ENCODE assay signal across 25 cellular contexts in the genomic region with DNA sequence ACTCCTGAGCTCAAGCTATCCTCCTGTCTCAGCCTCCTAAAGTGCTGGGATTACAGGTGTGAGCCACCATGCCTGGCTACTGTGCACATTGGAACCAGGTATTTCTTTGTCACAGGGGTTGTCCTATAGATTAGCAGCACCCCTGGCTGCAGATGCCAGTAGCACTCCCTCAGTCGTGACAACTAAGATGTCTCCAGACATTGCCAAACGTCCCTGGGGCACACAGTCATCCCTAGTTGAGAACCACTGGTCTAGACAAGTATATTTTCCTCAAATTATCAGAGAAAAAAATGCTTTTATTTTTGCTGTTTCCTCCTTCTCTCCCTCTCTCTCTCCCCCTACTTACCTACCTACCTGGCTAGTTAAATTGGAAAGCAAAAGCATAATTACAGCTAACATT. TPM values are rescaled to one million over a fixed set of nuclear protein-coding genes. Genes with fewer than 3 reads are reported as not detected.
"Had no signal": no experiment of that assay in that cellular context is flagged by ENCODE, and none has a peak within 500 bp of the region (broad histone marks: within the 10 kb centered on the region; RNA-seq: fewer than 3 reads in every experiment).

No MANE protein-coding gene starts in this region.

- H3K27ac ChIP-seq: left ventricle myocardium inferior, neural progenitor cell, ovary, right atrium auricular region, right lobe of liver, tibial nerve, uterus had no signal

- H3K36me3 ChIP-seq: left ventricle myocardium inferior, neural progenitor cell, ovary, right atrium auricular region, right lobe of liver, tibial nerve, uterus had no signal

- H3K9me3 ChIP-seq: left ventricle myocardium inferior, ovary, right atrium auricular region, right lobe of liver, tibial nerve, uterus had no signal

- H3K4me1 ChIP-seq: left ventricle myocardium inferior, neural progenitor cell, uterus had no signal

- ATAC-seq: natural killer cell; right lobe of liver; stimulated activated memory B cell treated with anti-CD40 and anti-IgM and Interleukin-4, amounts not matched to agents 10 μg/mL and 1 μg/mL and 100 μg/mL, for 72 hours; stimulated activated naive CD8-positive, alpha-beta T cell treated with anti-CD3 and anti-CD28 coated beads, Interleukin-15, amount 100 ng/mL, for 72 hours had no signal

- H3K4me3 ChIP-seq: left ventricle myocardium inferior, lung, neural progenitor cell, ovary, right atrium auricular region, right lobe of liver, tibial nerve, uterus had no signal

- H2AFZ ChIP-seq: neural progenitor cell had no signal

- H3K4me2 ChIP-seq: neural progenitor cell had no signal

- H3K9ac ChIP-seq: neural progenitor cell had no signal

- H3K27me3 ChIP-seq: neural progenitor cell, ovary, right atrium auricular region, right lobe of liver, tibial nerve, uterus had no signal

- DNase-seq: hypothalamus; immature natural killer cell; kidney; left colon; left ventricle myocardium inferior; mesendoderm; naive B cell; natural killer cell; nephron progenitor cell; ovary; right lobe of liver; stimulated activated CD4-positive, alpha-beta T cell treated with anti-CD3 and anti-CD28 coated beads, Interleukin-1b, Interleukin-23, amount 100 ng/mL, for 48 hours; stimulated activated CD4-positive, alpha-beta T cell treated with anti-CD3 and anti-CD28 coated beads, Interleukin-2, amount 100 ng/mL, for 48 hours; stimulated activated CD4-positive, alpha-beta T cell treated with anti-CD3 and anti-CD28 coated beads, Interleukin-4, amount 100 ng/mL, for 4 hours; stimulated activated CD8-positive, alpha-beta memory T cell treated with anti-CD3 and anti-CD28 coated beads, Interleukin-4, amount 100 ng/mL, for 48 hours; stimulated activated naive CD4-positive, alpha-beta T cell treated with Interleukin-2 at 50 U/mL for 16 hours; stimulated activated naive CD8-positive, alpha-beta T cell treated with anti-CD3 and anti-CD28 coated beads, Interleukin-15, amount 100 ng/mL, for 72 hours; substantia nigra; uterus had no signal

RNA-seq across cellular contexts. Expression of gene P2RX7, which starts 17.9 kb away (rescaled TPM):
- total RNA-seq: progenitor cell of endocrine pancreas had no signal
